ENCODE assay signal across 16 cellular contexts in genomic region chr5:168737066-168737465, GRCh38.
A peak's percentile ranks its signal among the peaks of the same experiment; 100 is the strongest.
DNase-seq lines count a peak whose midpoint lies in the region; ATAC-seq, FAIRE-seq and TF ChIP-seq lines count a peak whose summit lies in the region.
"Had no signal": no experiment of that assay in that cellular context is flagged by ENCODE, and none has a peak within 500 bp of the region (broad histone marks: within the 10 kb centered on the region; RNA-seq: fewer than 3 reads in every experiment).

No MANE protein-coding gene starts in this region.

- TF ChIP-seq POLR2A in spleen (IDR thresholded peaks at IDR 0.05) = no peak

- H3K4me3 ChIP-seq in BLaER1 (no peak overlapping the region), RWPE2 (ENCODE audit: severe bottlenecking) (no peak overlapping the region), upper lobe of right lung (no peak overlapping the region), spleen (no peak overlapping the region)
- H3K4me3 ChIP-seq: GM12878, GM23338 had no signal

- 86 to 97% (median 96%) methylated on average over 2 of the region's 2 CpGs for WGBS in spleen, 5 donors

- no peaks in the 10 kb centered on the region for H3K27me3 ChIP-seq in BLaER1
- H3K27me3 ChIP-seq in RWPE2 (ENCODE audit: insufficient read depth, poor library complexity, severe bottlenecking) = no peaks in the 10 kb centered on the region
- H3K27me3 ChIP-seq in upper lobe of right lung = no peaks in the 10 kb centered on the region
- H3K27me3 ChIP-seq in spleen (replicated peaks in 1 of 7) = no peaks in the 10 kb centered on the region

- ATAC-seq in RWPE2 (ENCODE audit: low read depth) = no peak
- no peak for ATAC-seq in upper lobe of right lung

- H3K9ac ChIP-seq in BLaER1 = no peak overlapping the region

- no peak for TF ChIP-seq CTCF in RWPE2 (IDR thresholded peaks at IDR 0.05; ENCODE audit: poor library complexity, severe bottlenecking)
- no peak for TF ChIP-seq CTCF in upper lobe of right lung (IDR thresholded peaks at IDR 0.05)
- no peak for TF ChIP-seq CTCF in spleen (IDR thresholded peaks at IDR 0.05 in 8 of 11, conservative IDR thresholded peaks at IDR 0.05 in 3 of 11)

- H3K36me3 ChIP-seq in BLaER1 = no peaks in the 10 kb centered on the region
- H3K36me3 ChIP-seq in RWPE2 (ENCODE audit: low read depth) = no peaks in the 10 kb centered on the region
- no peaks in the 10 kb centered on the region for H3K36me3 ChIP-seq in upper lobe of right lung
- no peaks in the 10 kb centered on the region for H3K36me3 ChIP-seq in spleen

- intact Hi-C loops in upper lobe of right lung (cut with DNase I) (no loop called here), spleen (cut with DNase I; ENCODE audit: low total_unique reads) (no loop called here)

- no peak for FAIRE-seq in frontal cortex (lab: Jason Lieb, UNC)
- FAIRE-seq: GM12878, GM18507 had no signal

- peaks cover 48% of the 10 kb centered on the region for H3K4me1 ChIP-seq in BLaER1
- no peaks in the 10 kb centered on the region for H3K4me1 ChIP-seq in RWPE2 (ENCODE audit: insufficient read depth, poor library complexity, severe bottlenecking)
- H3K4me1 ChIP-seq in upper lobe of right lung = peaks cover 18% of the 10 kb centered on the region
- H3K4me1 ChIP-seq in spleen = peaks cover 0 to 5% (median 1%) of the 10 kb centered on the region in 6 donors

- peak overlapping the region; percentile 35 for H3K4me2 ChIP-seq in BLaER1
- H3K4me2 ChIP-seq: GM23338 had no signal

- DNase-seq in RWPE2 (ENCODE audit: low spot score) (peak; percentile 30), mesenteric fat pad (ENCODE audit: low spot score) (peak; percentile 68), upper lobe of right lung (no peak), NAMALWA (ENCODE audit: low spot score) (no peak), frontal cortex (ENCODE audit: low spot score in 2 of 2) (no peak), spleen (no peak)
- DNase-seq: 8988T; AML-193; Calu3; CD4-positive, alpha-beta T cell; DMS 273 treated with DMSO at 0.1 percent for 48 hours; H9 had no signal

- H3K27ac ChIP-seq in BLaER1 (no peak overlapping the region), RWPE2 (ENCODE audit: poor library complexity, severe bottlenecking) (no peak overlapping the region), upper lobe of right lung (peak overlapping the region; percentile 17), spleen (no peak overlapping the region)

- H4K20me1 ChIP-seq in BLaER1 = no peaks in the 10 kb centered on the region

- H3K9me3 ChIP-seq in BLaER1 (0 out of 2 replicates have a peak, but pooled peaks cover 4% of the 10 kb centered on the region), RWPE2 (ENCODE audit: severe bottlenecking) (no peaks in the 10 kb centered on the region), upper lobe of right lung (no peaks in the 10 kb centered on the region), spleen (no peaks in the 10 kb centered on the region)

Comparison
In these comparisons a context has a peak if more than half of its experiments do, and no peak if none do; other contexts are left out.
1. DNase-seq: peak in RWPE2 (single experiment) and mesenteric fat pad (single experiment); none in upper lobe of right lung (single experiment), NAMALWA (single experiment), frontal cortex (0 of 2) and spleen (single experiment).